Comparison of ENCODE assay signal across 11 cellular contexts in the genomic region with DNA sequence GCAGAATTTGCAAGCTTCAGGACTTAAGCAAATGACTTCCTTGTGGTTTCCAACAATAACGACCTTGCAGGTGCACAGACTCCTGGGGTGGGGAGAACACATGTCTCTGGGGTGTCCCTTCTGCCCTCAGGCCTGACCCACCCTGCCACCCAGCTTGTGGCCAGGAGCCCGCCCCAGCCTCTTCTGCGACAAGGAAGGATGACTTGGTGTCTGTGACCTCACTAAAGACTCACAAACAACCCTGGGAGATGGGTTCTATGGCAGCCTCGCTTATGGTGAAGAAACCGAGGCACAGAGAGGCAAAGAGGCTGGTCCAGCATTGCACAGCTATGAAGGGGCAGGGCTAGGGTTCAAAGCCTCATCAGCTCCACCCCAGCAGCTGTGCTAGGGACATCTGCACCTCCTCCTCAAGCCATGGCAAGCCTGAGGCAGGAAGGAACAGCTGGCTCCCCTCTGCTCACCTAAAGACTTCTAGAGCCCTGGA. TPM values are rescaled to one million over a fixed set of nuclear protein-coding genes. Genes with fewer than 3 reads are reported as not detected.
DNase-seq lines count a peak whose midpoint lies in the region; ATAC-seq and TF ChIP-seq lines count a peak whose summit lies in the region.
"Had no signal": no experiment of that assay in that cellular context is flagged by ENCODE, and none has a peak within 500 bp of the region (broad histone marks: within the 10 kb centered on the region; RNA-seq: fewer than 3 reads in every experiment).

No MANE protein-coding gene starts in this region.

- no peak for TF ChIP-seq CTCF in NB4 (IDR thresholded peaks at IDR 0.05; ENCODE audit: low read depth, low read length)

- peak overlapping the region; percentile 80 for H3K27ac Mint-ChIP-seq in activated CD8-positive, alpha-beta memory T cell treated with anti-CD3 and anti-CD28 coated beads, Interleukin-2, amount 10 ng/mL, durations not matched to agents 7 days and 5 days
- H3K27ac Mint-ChIP-seq in activated naive CD8-positive, alpha-beta T cell = peak overlapping the region; percentile 86
- H3K27ac Mint-ChIP-seq in stimulated activated naive CD8-positive, alpha-beta T cell treated with anti-CD3 and anti-CD28 coated beads, Interleukin-15, Interleukin-2, amounts not matched to agents 100 ng/mL and 50 ng/mL, for 24 hours = peak overlapping the region; percentile 56

- no peaks in the 10 kb centered on the region for H3K27me3 Mint-ChIP-seq in activated CD8-positive, alpha-beta memory T cell treated with anti-CD3 and anti-CD28 coated beads, Interleukin-2, amount 10 ng/mL, durations not matched to agents 7 days and 5 days
- no peaks in the 10 kb centered on the region for H3K27me3 Mint-ChIP-seq in activated naive CD8-positive, alpha-beta T cell
- no peaks in the 10 kb centered on the region for H3K27me3 Mint-ChIP-seq in stimulated activated naive CD8-positive, alpha-beta T cell treated with anti-CD3 and anti-CD28 coated beads, Interleukin-15, Interleukin-2, amounts not matched to agents 100 ng/mL and 50 ng/mL, for 24 hours

- TF ChIP-seq POLR2A in NB4 (IDR thresholded peaks at IDR 0.05; ENCODE audit: extremely low read depth, insufficient read length) = no peak

- no peaks in the 10 kb centered on the region for H3K9me3 Mint-ChIP-seq in activated CD8-positive, alpha-beta memory T cell treated with anti-CD3 and anti-CD28 coated beads, Interleukin-2, amount 10 ng/mL, durations not matched to agents 7 days and 5 days (ENCODE audit: low read depth)
- no peaks in the 10 kb centered on the region for H3K9me3 Mint-ChIP-seq in activated naive CD8-positive, alpha-beta T cell (ENCODE audit: low read depth)
- no peaks in the 10 kb centered on the region for H3K9me3 Mint-ChIP-seq in stimulated activated naive CD8-positive, alpha-beta T cell treated with anti-CD3 and anti-CD28 coated beads, Interleukin-15, Interleukin-2, amounts not matched to agents 100 ng/mL and 50 ng/mL, for 24 hours

- ATAC-seq in activated CD8-positive, alpha-beta memory T cell treated with anti-CD3 and anti-CD28 coated beads, Interleukin-2, amount 10 ng/mL, durations not matched to agents 7 days and 5 days = no peak
- no peak for ATAC-seq in HG03571 (IDR thresholded peaks at IDR 0.05; ENCODE audit: unreplicated experiment)
- ATAC-seq: HCT116 had no signal

- H3K4me1 Mint-ChIP-seq in activated CD8-positive, alpha-beta memory T cell treated with anti-CD3 and anti-CD28 coated beads, Interleukin-2, amount 10 ng/mL, durations not matched to agents 7 days and 5 days = peaks cover 49% of the 10 kb centered on the region
- H3K4me1 Mint-ChIP-seq in activated naive CD8-positive, alpha-beta T cell (ENCODE audit: low read depth) = peaks cover 65% of the 10 kb centered on the region
- peaks cover 71% of the 10 kb centered on the region for H3K4me1 Mint-ChIP-seq in stimulated activated naive CD8-positive, alpha-beta T cell treated with anti-CD3 and anti-CD28 coated beads, Interleukin-15, Interleukin-2, amounts not matched to agents 100 ng/mL and 50 ng/mL, for 24 hours (ENCODE audit: low read depth)

- peaks cover 28% of the 10 kb centered on the region for H3K36me3 Mint-ChIP-seq in activated CD8-positive, alpha-beta memory T cell treated with anti-CD3 and anti-CD28 coated beads, Interleukin-2, amount 10 ng/mL, durations not matched to agents 7 days and 5 days
- H3K36me3 Mint-ChIP-seq in activated naive CD8-positive, alpha-beta T cell = no peaks in the 10 kb centered on the region
- H3K36me3 Mint-ChIP-seq in stimulated activated naive CD8-positive, alpha-beta T cell treated with anti-CD3 and anti-CD28 coated beads, Interleukin-15, Interleukin-2, amounts not matched to agents 100 ng/mL and 50 ng/mL, for 24 hours (ENCODE audit: low read depth) = peaks cover 9% of the 10 kb centered on the region

- peak overlapping the region; percentile 91 for H3K4me3 Mint-ChIP-seq in activated CD8-positive, alpha-beta memory T cell treated with anti-CD3 and anti-CD28 coated beads, Interleukin-2, amount 10 ng/mL, durations not matched to agents 7 days and 5 days
- H3K4me3 Mint-ChIP-seq in activated naive CD8-positive, alpha-beta T cell = peak overlapping the region; percentile 88
- peak overlapping the region; percentile 88 for H3K4me3 Mint-ChIP-seq in stimulated activated naive CD8-positive, alpha-beta T cell treated with anti-CD3 and anti-CD28 coated beads, Interleukin-15, Interleukin-2, amounts not matched to agents 100 ng/mL and 50 ng/mL, for 24 hours

- DNase-seq in activated CD8-positive, alpha-beta memory T cell treated with anti-CD3 and anti-CD28 coated beads, Interleukin-2, amount 10 ng/mL, durations not matched to agents 7 days and 5 days = peak; percentile 63
- no peak for DNase-seq in activated CD8-positive, alpha-beta memory T cell treated with anti-CD3 and anti-CD28 coated beads for 24 hours
- DNase-seq in NB4 (ENCODE audit: low read depth) = peak; percentile 65
- no peak for DNase-seq in putamen (ENCODE audit: low spot score)
- DNase-seq in GM03348 (ENCODE audit: low spot score) = no peak
- DNase-seq: NCI-H1436 treated with DMSO at 0.1 percent for 48 hours had no signal

- H3K4me3 ChIP-seq in NB4 (ENCODE audit: low read depth, low read length) = peak overlapping the region; percentile 85
- H3K4me3 ChIP-seq: lung had no signal

- CTCF ChIA-PET in activated CD8-positive, alpha-beta memory T cell treated with anti-CD3 and anti-CD28 coated beads, Interleukin-2, amount 10 ng/mL, durations not matched to agents 7 days and 5 days (lab: Charles Lee) = interaction anchor here (0.9 to 3.1 kb wide), 4 partner anchors 27 to 57 kb away, joined by 4 to 26 read pairs (median 6); partner anchors contain the start of gene P2RX1

RNA-seq across cellular contexts. Expression of gene ATP2A3, which starts 2.6 kb away (rescaled TPM):
- 100 to 1,000 TPM; 264 to 377 TPM for total RNA-seq in activated CD8-positive, alpha-beta memory T cell treated with anti-CD3 and anti-CD28 coated beads, Interleukin-2, amount 10 ng/mL, durations not matched to agents 7 days and 5 days

RNA-seq across cellular contexts. Expression of gene P2RX1, which starts 45.3 kb away (rescaled TPM):
- total RNA-seq in activated CD8-positive, alpha-beta memory T cell treated with anti-CD3 and anti-CD28 coated beads, Interleukin-2, amount 10 ng/mL, durations not matched to agents 7 days and 5 days = under 1 TPM; 0.58 to 0.61 TPM

Comparison
In these comparisons a context has a peak if more than half of its experiments do, and no peak if none do; other contexts are left out.
1. DNase-seq: peak in activated CD8-positive, alpha-beta memory T cell treated with anti-CD3 and anti-CD28 coated beads, Interleukin-2, amount 10 ng/mL, durations not matched to agents 7 days and 5 days (single experiment) and NB4 (single experiment); none in activated CD8-positive, alpha-beta memory T cell treated with anti-CD3 and anti-CD28 coated beads for 24 hours (single experiment), putamen (single experiment) and GM03348 (single experiment).
2. Peak in every context shown above with its lines, with median percentiles within 50 percentile points of each other: H3K27ac Mint-ChIP-seq and H3K4me3 Mint-ChIP-seq.